Comparison of ENCODE assay signal across 30 cellular contexts in genomic region chr10:98321203-98321780, GRCh38. TPM values are rescaled to one million over a fixed set of nuclear protein-coding genes. Genes with fewer than 3 reads are reported as not detected.
DNase-seq lines count a peak whose midpoint lies in the region; TF ChIP-seq lines count a peak whose summit lies in the region.
"Had no signal": no experiment of that assay in that cellular context is flagged by ENCODE, and none has a peak within 500 bp of the region (broad histone marks: within the 10 kb centered on the region; RNA-seq: fewer than 3 reads in every experiment).

No MANE protein-coding gene starts in this region.

- no peak overlapping the region for H3T11ph ChIP-seq in H9 (ENCODE audit: low read length)

- no peak overlapping the region for H4K5ac ChIP-seq in H9 (ENCODE audit: insufficient read length, low read depth, low read length)

- H3K23ac ChIP-seq in H9 (ENCODE audit: insufficient read length, low read depth, low read length) = no peak overlapping the region
- H3K23ac ChIP-seq in neuronal stem cell (ENCODE audit: low read depth, low read length, poor library complexity) = no peak overlapping the region

- H3K36me3 Mint-ChIP-seq in H9 (ENCODE audit: insufficient read depth in 1 of 3, low read depth in 3 of 3) = no peaks in the 10 kb centered on the region
- H3K36me3 Mint-ChIP-seq in endodermal cell (ENCODE audit: low read depth) = no peaks in the 10 kb centered on the region
- H3K36me3 Mint-ChIP-seq: activated naive CD8-positive, alpha-beta T cell treated with anti-CD3 and anti-CD28 coated beads for 36 hours had no signal

- 0 out of 2 replicates have a peak, but pooled peaks cover 2% of the 10 kb centered on the region for H3K27me3 ChIP-seq in H9 (ENCODE audit: insufficient read depth, low read length)
- no peaks in the 10 kb centered on the region for H3K27me3 ChIP-seq in endodermal cell (ENCODE audit: control insufficient read depth, insufficient read depth, low read length, poor library complexity, severe bottlenecking)
- H3K27me3 ChIP-seq in neuronal stem cell (ENCODE audit: control insufficient read depth in 3 of 3, insufficient read depth in 3 of 3, low read depth in 1 of 3, low read length in 3 of 3) = peaks cover 0 to 32% (median 0%) of the 10 kb centered on the region in 3 experiments
- H3K27me3 ChIP-seq: ascending aorta had no signal

- no peak overlapping the region for H3K9ac ChIP-seq in H9 (ENCODE audit: extremely low read depth, insufficient read length, low read length)
- H3K9ac ChIP-seq in endodermal cell (ENCODE audit: extremely low read depth, low read length, poor library complexity, severe bottlenecking) = no peak overlapping the region
- no peak overlapping the region for H3K9ac ChIP-seq in neuronal stem cell (ENCODE audit: low read depth, low read length, poor library complexity)
- H3K9ac ChIP-seq: SK-N-SH had no signal

- H3K79me1 ChIP-seq in H9 (ENCODE audit: insufficient read depth, low read depth, low read length, poor library complexity, severe bottlenecking) (no peaks in the 10 kb centered on the region), neuronal stem cell (ENCODE audit: low read depth, low read length) (no peaks in the 10 kb centered on the region)

- H3K4me1 ChIP-seq in H9 (ENCODE audit: insufficient read depth, low read length) = no peaks in the 10 kb centered on the region
- H3K4me1 ChIP-seq in endodermal cell (ENCODE audit: control insufficient read depth, insufficient read depth, low read length) = no peaks in the 10 kb centered on the region
- peaks cover 0 to 4% of the 10 kb centered on the region in 2 donors for H3K4me1 ChIP-seq in neuronal stem cell (ENCODE audit: control insufficient read depth in 2 of 2, insufficient read depth in 1 of 2, low read depth in 1 of 2, low read length in 2 of 2)

- H3K27ac Mint-ChIP-seq in H9 (no peak overlapping the region), endodermal cell (no peak overlapping the region)
- H3K27ac Mint-ChIP-seq: activated B cell treated with CpG ODN at 0.5 μM for 24 hours; activated naive CD8-positive, alpha-beta T cell treated with anti-CD3 and anti-CD28 coated beads for 36 hours; HFFc6 had no signal

- H2BK120ac ChIP-seq in H9 (ENCODE audit: low read depth, low read length, poor library complexity, severe bottlenecking) (no peak overlapping the region), neuronal stem cell (ENCODE audit: low read depth, low read length) (no peak overlapping the region)

- DNase-seq in H9 (peak; percentile 77), NCI-H1694 treated with DMSO at 0.1 percent for 48 hours (lab: John Stamatoyannopoulos, UW) (peak; percentile 56), endodermal cell (peak; percentile 84), neuronal stem cell (ENCODE audit: low spot score) (no peak), inferior parietal cortex (ENCODE audit: extremely low spot score) (no peak), NOMO-1 treated with DMSO at 0.1 percent for 48 hours (lab: John Stamatoyannopoulos, UW; ENCODE audit: unreplicated experiment) (no peak), HT-29 (ENCODE audit: low spot score) (no peak)
- DNase-seq: activated B cell treated with CpG ODN at 0.5 μM for 24 hours; activated CD4-positive, alpha-beta T cell treated with anti-CD3 and anti-CD28 coated beads, Interleukin-2, amount 50 U/mL, for 1 hour; activated effector memory CD4-positive, alpha-beta T cell treated with anti-CD3 and anti-CD28 coated beads, Interleukin-2, amount 50 U/mL, for 16 hours; activated naive CD8-positive, alpha-beta T cell treated with anti-CD3 and anti-CD28 coated beads for 36 hours; activated T-cell treated with anti-CD3 and anti-CD28 coated beads, Interleukin-2, amount 50 U/mL, for 1 hour; C1 segment of cervical spinal cord; COR-L47; effector CD4-positive, alpha-beta T cell; GDM1; HFFc6; hypothalamus; KBM-7; left ventricle myocardium superior; MM.1S; NCI-H510A treated with DMSO at 0.1 percent for 48 hours; NK-92 treated with Interleukin-12 subunit alpha and Interleukin-12 subunit beta, amount 100 ng/mL, for 24 hours; PC-3; stimulated activated CD4-positive, alpha-beta T cell treated with anti-CD3 and anti-CD28 coated beads, Interleukin-2, amount 100 ng/mL, for 48 hours; tibial artery had no signal

- H2AK5ac ChIP-seq in H9 (ENCODE audit: insufficient read length, low read length) (no peak overlapping the region), neuronal stem cell (ENCODE audit: low read depth, low read length) (no peak overlapping the region)

- no peak overlapping the region for H3K56ac ChIP-seq in H9 (ENCODE audit: insufficient read length, low read depth, low read length)

- H3K4me3 Mint-ChIP-seq in H9 (no peak overlapping the region), endodermal cell (no peak overlapping the region)
- H3K4me3 Mint-ChIP-seq: activated B cell treated with CpG ODN at 0.5 μM for 24 hours; activated naive CD8-positive, alpha-beta T cell treated with anti-CD3 and anti-CD28 coated beads for 36 hours; HFFc6 had no signal

- H3K4me1 Mint-ChIP-seq in H9 (peaks cover 7 to 10% of the 10 kb centered on the region in 2 experiments; a peak in 3 of 4 replicates), endodermal cell (peaks cover 7% of the 10 kb centered on the region)
- H3K4me1 Mint-ChIP-seq: activated naive CD8-positive, alpha-beta T cell treated with anti-CD3 and anti-CD28 coated beads for 36 hours had no signal

- no peak overlapping the region for H2BK15ac ChIP-seq in H9 (ENCODE audit: low read depth, low read length)
- H2BK15ac ChIP-seq in neuronal stem cell (ENCODE audit: low read length) = no peak overlapping the region

- WGBS in H9 (ENCODE audit: extremely low coverage, insufficient read length, low lambda C conversion rate) = no CpG with 5 or more reads among the region's 18 CpGs
- 65 to 72% methylated on average over 7 to 18 of the region's 18 CpGs for WGBS in endodermal cell (ENCODE audit: insufficient coverage in 1 of 2, insufficient read length in 1 of 2), 2 experiments
- no CpG with 5 or more reads among the region's 18 CpGs for WGBS in neuronal stem cell (ENCODE audit: extremely low coverage in 2 of 2, insufficient read length in 2 of 2, insufficient replicate concordance in 1 of 2), 2 donors

- H3K4me3 ChIP-seq in endodermal cell (ENCODE audit: low read length) = no peak overlapping the region
- H3K4me3 ChIP-seq in neuronal stem cell (ENCODE audit: low read length in 2 of 2) = no peak overlapping the region
- H3K4me3 ChIP-seq: ascending aorta, tibial artery had no signal

- no peaks in the 10 kb centered on the region for H3K23me2 ChIP-seq in H9 (ENCODE audit: insufficient read length, low read depth, low read length, poor library complexity, severe bottlenecking)

- H2BK5ac ChIP-seq in H9 (ENCODE audit: insufficient read length, low read length) (no peak overlapping the region), neuronal stem cell (ENCODE audit: low read length) (no peak overlapping the region)

- H3K4ac ChIP-seq in H9 (ENCODE audit: low read depth, low read length) (no peak overlapping the region), neuronal stem cell (ENCODE audit: low read length) (no peak overlapping the region)

- H4K20me1 ChIP-seq in H9 (ENCODE audit: control insufficient read depth, insufficient read depth, insufficient read length) = no peaks in the 10 kb centered on the region

- H3K27ac ChIP-seq in H9 (ENCODE audit: insufficient read length, low read depth, low read length) = no peak overlapping the region
- no peak overlapping the region for H3K27ac ChIP-seq in endodermal cell (ENCODE audit: low read depth, low read length)
- no peak overlapping the region for H3K27ac ChIP-seq in neuronal stem cell (replicated peaks; ENCODE audit: low read length)
- H3K27ac ChIP-seq: ascending aorta, neutrophil, tibial artery had no signal

- H4K91ac ChIP-seq in H9 (ENCODE audit: insufficient read length, low read depth, low read length) = no peak overlapping the region
- H4K91ac ChIP-seq in neuronal stem cell (ENCODE audit: low read depth, low read length, poor library complexity) = no peak overlapping the region

- no peak overlapping the region for H3K4me2 ChIP-seq in H9 (ENCODE audit: insufficient read depth, insufficient read length, low read length)
- H3K4me2 ChIP-seq in neuronal stem cell (ENCODE audit: insufficient read depth, low read length, poor library complexity, severe bottlenecking) = no peak overlapping the region
- H3K4me2 ChIP-seq: SK-N-SH had no signal

- H3K9me3 Mint-ChIP-seq in H9 (no peaks in the 10 kb centered on the region), endodermal cell (no peaks in the 10 kb centered on the region)
- H3K9me3 Mint-ChIP-seq: activated B cell treated with CpG ODN at 0.5 μM for 24 hours; activated naive CD8-positive, alpha-beta T cell treated with anti-CD3 and anti-CD28 coated beads for 36 hours; HFFc6 had no signal

- H2BK20ac ChIP-seq in H9 (ENCODE audit: low read depth, low read length, poor library complexity, severe bottlenecking) = no peak overlapping the region

- H3K36me3 ChIP-seq in endodermal cell (ENCODE audit: control insufficient read depth, insufficient read depth, low read length) (no peaks in the 10 kb centered on the region), neuronal stem cell (replicated peaks in 1 of 2; ENCODE audit: control insufficient read depth in 2 of 2, insufficient read depth in 2 of 2, low read length in 2 of 2) (no peaks in the 10 kb centered on the region)
- H3K36me3 ChIP-seq: ascending aorta, neutrophil, tibial artery had no signal

- no peak overlapping the region; the same call in 1 of the 2 replicates for H3K14ac ChIP-seq in H9 (ENCODE audit: insufficient read depth, low read length)
- H3K14ac ChIP-seq in neuronal stem cell (ENCODE audit: low read length) = peak overlapping the region; percentile 91

- no peaks in the 10 kb centered on the region for H3K79me2 ChIP-seq in H9 (ENCODE audit: insufficient read depth, low read length)

- H3K9me3 ChIP-seq in H9 (ENCODE audit: control insufficient read depth, low read depth, low read length) (no peaks in the 10 kb centered on the region), endodermal cell (ENCODE audit: control insufficient read depth, low read length) (no peaks in the 10 kb centered on the region), neuronal stem cell (replicated peaks in 1 of 2; ENCODE audit: control insufficient read depth in 2 of 2, insufficient read depth in 1 of 2, low read depth in 1 of 2, low read length in 2 of 2) (no peaks in the 10 kb centered on the region)
- H3K9me3 ChIP-seq: ascending aorta, neutrophil, SK-N-SH, tibial artery had no signal

- H3K27me3 Mint-ChIP-seq in H9 (ENCODE audit: low read depth) (peaks cover 3% of the 10 kb centered on the region; the same call in 1 of the 2 replicates), endodermal cell (ENCODE audit: insufficient read depth) (no peaks in the 10 kb centered on the region)
- H3K27me3 Mint-ChIP-seq: activated naive CD8-positive, alpha-beta T cell treated with anti-CD3 and anti-CD28 coated beads for 36 hours had no signal

- H2BK12ac ChIP-seq in H9 (ENCODE audit: insufficient read length, low read depth, low read length) = no peak overlapping the region
- peak overlapping the region; percentile 77 for H2BK12ac ChIP-seq in neuronal stem cell (ENCODE audit: low read length)

- H3K18ac ChIP-seq in H9 (ENCODE audit: insufficient read length, low read depth, low read length) = no peak overlapping the region
- H3K18ac ChIP-seq in neuronal stem cell (ENCODE audit: low read length) = peak overlapping the region; percentile 21

- H2AFZ ChIP-seq in H9 (ENCODE audit: low read length) = no peak overlapping the region
- H2AFZ ChIP-seq in neuronal stem cell (ENCODE audit: low read length) = peak overlapping the region; percentile 58

- H4K8ac ChIP-seq in H9 (replicated peaks; ENCODE audit: insufficient read length, low read depth, low read length) (no peak overlapping the region), neuronal stem cell (ENCODE audit: low read depth, low read length) (no peak overlapping the region)

- no peak for TF ChIP-seq CTCF in H9 (conservative IDR thresholded peaks at IDR 0.05)
- TF ChIP-seq CTCF in endodermal cell (conservative IDR thresholded peaks at IDR 0.05) = no peak

RNA-seq across cellular contexts. Expression of gene LOXL4, which starts 53.3 kb away (rescaled TPM):
- total RNA-seq in H9 (2021) (0.13 and 0.18 TPM in 2 replicates), endodermal cell (under 1 TPM; 0.57 to 0.77 TPM)
- polyA plus RNA-seq in endodermal cell (2013, experiment 1 of 2) = 4.0 TPM
- polyA plus RNA-seq in endodermal cell (2013, experiment 2 of 2) = 4.2 TPM
- 1.9 TPM for polyA plus RNA-seq in neuronal stem cell (2013, experiment 1 of 2)
- polyA plus RNA-seq in neuronal stem cell (2013, experiment 2 of 2) = 1.9 TPM
- 19.6 and 23.0 TPM in 2 replicates for total RNA-seq in HT-29 (2014; rRNA removed; shearing (Covaris generic))
- total RNA-seq: activated B cell treated with CpG ODN at 0.5 μM for 24 hours; activated naive CD8-positive, alpha-beta T cell treated with anti-CD3 and anti-CD28 coated beads for 36 hours; T-helper 1 cell treated with Interleukin-12 subunit alpha and Interleukin-12 subunit beta and Interleukin-4 antibody, amounts not matched to agents 30 ng/mL and 1 ng/mL, for 36 hours had no signal

Comparison
In these comparisons a context has a peak if more than half of its experiments do, and no peak if none do; other contexts are left out.
1. DNase-seq: peak in H9 (single experiment), NCI-H1694 treated with DMSO at 0.1 percent for 48 hours (single experiment) and endodermal cell (single experiment); none in neuronal stem cell (single experiment), inferior parietal cortex (single experiment), NOMO-1 treated with DMSO at 0.1 percent for 48 hours (single experiment) and HT-29 (single experiment).
2. RNA of gene LOXL4, which starts 53.3 kb away (total RNA-seq): 19.6 to 23.0 TPM in HT-29; 0.57 to 0.77 TPM in endodermal cell and 0.13 to 0.18 TPM in H9; every median in the first group is over 10 times any median in the second.